18 cellular contexts compared by ENCODE assay signal in genomic region chr3:97037294-97037943, GRCh38.
"Had no signal": no experiment of that assay in that cellular context is flagged by ENCODE, and none has a peak within 500 bp of the region (broad histone marks: within the 10 kb centered on the region; RNA-seq: fewer than 3 reads in every experiment).

No MANE protein-coding gene starts in this region.

- H3K9me3 ChIP-seq: mucosa of descending colon, pancreas, thoracic aorta, upper lobe of right lung had no signal

- H3K27me3 ChIP-seq: pancreas, upper lobe of right lung had no signal

- H3K4me1 Mint-ChIP-seq: activated CD4-positive, alpha-beta T cell treated with anti-CD3 and anti-CD28 coated beads for 36 hours; activated CD8-positive, alpha-beta memory T cell treated with anti-CD3 and anti-CD28 coated beads, Interleukin-2, amount 10 ng/mL, durations not matched to agents 7 days and 5 days; memory B cell; naive thymus-derived CD4-positive, alpha-beta T cell had no signal

- H3K9me3 Mint-ChIP-seq: activated CD4-positive, alpha-beta memory T cell treated with anti-CD3 and anti-CD28 coated beads for 36 hours; memory B cell had no signal

- ATAC-seq: activated CD4-positive, alpha-beta T cell treated with anti-CD3 and anti-CD28 coated beads for 36 hours; activated CD8-positive, alpha-beta memory T cell treated with anti-CD3 and anti-CD28 coated beads, Interleukin-2, amount 10 ng/mL, durations not matched to agents 7 days and 5 days; left ventricle myocardium superior; mucosa of descending colon; naive thymus-derived CD4-positive, alpha-beta T cell; pancreas; upper lobe of right lung had no signal

- H3K27ac ChIP-seq: pancreas, thoracic aorta, upper lobe of right lung, WERI-Rb-1 had no signal

- H3K36me3 Mint-ChIP-seq: activated CD4-positive, alpha-beta memory T cell treated with anti-CD3 and anti-CD28 coated beads for 36 hours; activated CD8-positive, alpha-beta memory T cell treated with anti-CD3 and anti-CD28 coated beads, Interleukin-2, amount 10 ng/mL, durations not matched to agents 7 days and 5 days; memory B cell; naive thymus-derived CD4-positive, alpha-beta T cell had no signal

- H3K36me3 ChIP-seq: pancreas, thoracic aorta, upper lobe of right lung, WERI-Rb-1 had no signal

- H3K27me3 Mint-ChIP-seq: activated CD4-positive, alpha-beta memory T cell treated with anti-CD3 and anti-CD28 coated beads for 36 hours; activated CD4-positive, alpha-beta T cell treated with anti-CD3 and anti-CD28 coated beads for 36 hours; activated CD8-positive, alpha-beta memory T cell treated with anti-CD3 and anti-CD28 coated beads, Interleukin-2, amount 10 ng/mL, durations not matched to agents 7 days and 5 days; memory B cell; naive thymus-derived CD4-positive, alpha-beta T cell had no signal

- DNase-seq: activated CD4-positive, alpha-beta memory T cell treated with anti-CD3 and anti-CD28 coated beads for 36 hours; activated CD4-positive, alpha-beta T cell treated with anti-CD3 and anti-CD28 coated beads for 36 hours; activated CD8-positive, alpha-beta memory T cell treated with anti-CD3 and anti-CD28 coated beads, Interleukin-2, amount 10 ng/mL, durations not matched to agents 7 days and 5 days; activated naive CD4-positive, alpha-beta T cell treated with anti-CD3 and anti-CD28 coated beads, Interleukin-2, amount 50 U/mL, for 16 hours; activated T-cell treated with anti-CD3 and anti-CD28 coated beads, Interleukin-2, amount 50 U/mL, for 1 hour; foreskin fibroblast; hypothalamus; left ventricle myocardium superior; mucosa of descending colon; naive thymus-derived CD4-positive, alpha-beta T cell; pancreas; stimulated activated CD4-positive, alpha-beta T cell treated with anti-CD3 and anti-CD28 coated beads, Interleukin-12 subunit alpha, Interleukin-12 subunit beta, amount 100 ng/mL, for 4 hours; stimulated activated CD4-positive, alpha-beta T cell treated with anti-CD3 and anti-CD28 coated beads, Interleukin-2, amount 100 ng/mL, for 24 hours; upper lobe of right lung; WERI-Rb-1 had no signal

- H3K4me3 Mint-ChIP-seq: activated CD4-positive, alpha-beta memory T cell treated with anti-CD3 and anti-CD28 coated beads for 36 hours; activated CD4-positive, alpha-beta T cell treated with anti-CD3 and anti-CD28 coated beads for 36 hours; activated CD8-positive, alpha-beta memory T cell treated with anti-CD3 and anti-CD28 coated beads, Interleukin-2, amount 10 ng/mL, durations not matched to agents 7 days and 5 days; memory B cell; naive thymus-derived CD4-positive, alpha-beta T cell had no signal

- FAIRE-seq: astrocyte, pancreas had no signal

- H3K4me1 ChIP-seq: pancreas, upper lobe of right lung had no signal

- H3K4me3 ChIP-seq: mucosa of descending colon, pancreas, thoracic aorta, upper lobe of right lung had no signal

- H3K27ac Mint-ChIP-seq: activated CD4-positive, alpha-beta memory T cell treated with anti-CD3 and anti-CD28 coated beads for 36 hours; activated CD4-positive, alpha-beta T cell treated with anti-CD3 and anti-CD28 coated beads for 36 hours; activated CD8-positive, alpha-beta memory T cell treated with anti-CD3 and anti-CD28 coated beads, Interleukin-2, amount 10 ng/mL, durations not matched to agents 7 days and 5 days; memory B cell; naive thymus-derived CD4-positive, alpha-beta T cell had no signal
